Comparison of ENCODE assay signal across 9 cellular contexts in the genomic region with DNA sequence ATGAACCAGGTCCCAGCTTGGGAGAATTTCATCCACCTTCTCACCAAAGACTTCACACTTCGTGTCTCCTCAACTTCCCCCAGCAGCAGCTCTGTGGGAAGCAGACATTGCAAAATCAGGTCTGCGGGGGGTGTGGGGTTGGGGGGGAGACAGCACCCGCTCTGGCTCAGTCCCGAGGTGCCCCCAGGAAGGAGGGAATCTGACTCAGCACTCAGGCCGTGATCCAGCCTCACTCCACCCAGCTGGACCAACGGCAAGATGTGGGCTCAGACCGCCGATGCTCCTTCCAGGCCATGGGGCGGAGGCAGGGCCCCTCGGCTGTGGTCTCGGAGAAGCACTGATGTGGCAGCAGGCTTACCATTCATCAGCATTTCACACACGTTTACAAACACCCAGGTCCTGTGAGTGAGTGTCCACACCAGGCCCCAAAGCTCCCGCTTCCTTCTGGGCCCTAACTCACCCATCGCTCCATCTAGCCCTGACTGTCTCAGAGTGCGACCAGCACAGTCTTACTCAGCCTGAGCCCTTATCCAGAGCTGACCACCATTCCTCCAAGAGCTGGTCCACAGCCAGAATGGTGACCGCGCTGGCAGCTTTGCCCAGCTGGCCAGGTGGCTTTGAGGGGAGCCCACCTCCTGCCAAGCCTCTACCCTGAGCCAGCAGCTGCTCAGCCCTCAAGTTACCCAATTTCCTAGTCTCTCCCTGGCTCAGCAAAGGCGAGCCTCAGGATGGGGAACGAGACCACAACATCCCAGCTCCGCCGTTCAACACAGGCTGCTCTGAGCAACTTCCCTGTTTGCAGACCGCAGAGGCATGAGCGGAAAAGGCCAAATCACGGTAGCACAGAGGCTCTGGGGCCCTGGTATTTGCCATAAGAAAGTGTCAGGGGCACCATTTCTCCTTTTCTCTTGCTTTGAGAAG. TPM values are rescaled to one million over a fixed set of nuclear protein-coding genes. Genes with fewer than 3 reads are reported as not detected.
DNase-seq lines count a peak whose midpoint lies in the region; ATAC-seq, FAIRE-seq and TF ChIP-seq lines count a peak whose summit lies in the region.
"Had no signal": no experiment of that assay in that cellular context is flagged by ENCODE, and none has a peak within 500 bp of the region (broad histone marks: within the 10 kb centered on the region; RNA-seq: fewer than 3 reads in every experiment).

No MANE protein-coding gene starts in this region.

- H3K4me1 ChIP-seq in endothelial cell of umbilical vein (ENCODE audit: control insufficient read depth, extremely low read depth, insufficient read depth, low read length) (peaks cover 39% of the 10 kb centered on the region), mucosa of rectum (ENCODE audit: control insufficient read depth in 2 of 2, insufficient read depth in 2 of 2, low read length in 2 of 2) (peaks cover 0 to 2% of the 10 kb centered on the region in 2 donors)
- H3K4me1 ChIP-seq: BE2C had no signal

- POLR2A ChIA-PET in endothelial cell of umbilical vein (lab: Charles Lee): interaction anchor here (0.5 to 1.2 kb wide), 2 partner anchors 13 to 84 kb away, joined by 3 to 16 read pairs; no protein-coding TSS in a partner anchor

- H3K36me3 Mint-ChIP-seq in activated T-helper 17 cell treated with anti-CD3 and anti-CD28 coated beads, Interleukin-2, amount 50 U/mL, for 72 hours (ENCODE audit: low read depth): no peaks in the 10 kb centered on the region

- H3K36me3 ChIP-seq in endothelial cell of umbilical vein (ENCODE audit: control insufficient read depth in 2 of 2, extremely low read depth in 1 of 2, insufficient read depth in 2 of 2, low read length in 2 of 2) (peaks cover 4 to 17% of the 10 kb centered on the region in 2 experiments), mucosa of rectum (ENCODE audit: control insufficient read depth in 2 of 2, insufficient read depth in 2 of 2, low read length in 2 of 2) (peaks cover under 1 to 2% of the 10 kb centered on the region in 2 donors)
- H3K36me3 ChIP-seq: BE2C had no signal

- CTCF ChIA-PET in endothelial cell of umbilical vein (lab: Charles Lee): interaction anchor here (0.9 to 2.4 kb wide), 3 partner anchors 13 to 34 kb away, joined by 3 to 8 read pairs (median 4); no protein-coding TSS in a partner anchor

- no peaks in the 10 kb centered on the region for H3K9me1 ChIP-seq in endothelial cell of umbilical vein (replicated peaks; ENCODE audit: control insufficient read depth, extremely low read depth, insufficient read depth, low read length)

- H3K79me2 ChIP-seq in endothelial cell of umbilical vein (ENCODE audit: control insufficient read depth, insufficient read depth, low read length): peaks cover 62% of the 10 kb centered on the region

- no peak overlapping the region for H2AFZ ChIP-seq in endothelial cell of umbilical vein (ENCODE audit: low read depth, low read length)

- TF ChIP-seq CTCF in endothelial cell of umbilical vein (IDR thresholded peaks at IDR 0.05; ENCODE audit: extremely low read depth in 1 of 2, insufficient read depth in 1 of 2, low read depth in 1 of 2, low read length in 2 of 2): no peak

- BruUV-seq in endothelial cell of umbilical vein (replicated peaks; lab: Mats Ljungman, UMichigan): no TSS peak

- H3K27me3 ChIP-seq in endothelial cell of umbilical vein (ENCODE audit: control insufficient read depth in 2 of 2, insufficient read depth in 2 of 2, low read length in 2 of 2) (no peaks in the 10 kb centered on the region), mucosa of rectum (ENCODE audit: control insufficient read depth in 2 of 2, insufficient read depth in 2 of 2, low read length in 2 of 2) (no peaks in the 10 kb centered on the region)
- H3K27me3 ChIP-seq: BE2C had no signal

- H4K20me1 ChIP-seq in endothelial cell of umbilical vein (replicated peaks; ENCODE audit: control insufficient read depth, extremely low read depth, insufficient read depth, low read length): no peaks in the 10 kb centered on the region

- H3K27ac ChIP-seq in endothelial cell of umbilical vein (ENCODE audit: insufficient read depth, low read depth, low read length) (no peak overlapping the region), mucosa of rectum (ENCODE audit: low read depth in 2 of 2, low read length in 2 of 2) (peak overlapping the region; percentile 51 to 70)

- no peaks in the 10 kb centered on the region for H3K4me1 Mint-ChIP-seq in activated T-helper 17 cell treated with anti-CD3 and anti-CD28 coated beads, Interleukin-2, amount 50 U/mL, for 72 hours

- no peaks in the 10 kb centered on the region for H3K9me3 Mint-ChIP-seq in activated T-helper 17 cell treated with anti-CD3 and anti-CD28 coated beads, Interleukin-2, amount 50 U/mL, for 72 hours

- no peak for TF ChIP-seq POLR2A in endothelial cell of umbilical vein (IDR thresholded peaks at IDR 0.05; ENCODE audit: low read depth, low read length)

- no peak overlapping the region for H3K4me2 ChIP-seq in endothelial cell of umbilical vein (ENCODE audit: insufficient read depth, low read length)

- no peak overlapping the region for H3K4me3 ChIP-seq in endothelial cell of umbilical vein (replicated peaks in 1 of 3; ENCODE audit: insufficient read depth in 1 of 3, low read depth in 1 of 3, low read length in 3 of 3)
- no peak overlapping the region for H3K4me3 ChIP-seq in mucosa of rectum (ENCODE audit: low read length in 2 of 2)

- H3K27me3 Mint-ChIP-seq in activated T-helper 17 cell treated with anti-CD3 and anti-CD28 coated beads, Interleukin-2, amount 50 U/mL, for 72 hours: no peaks in the 10 kb centered on the region

- DNase-seq in AG20443 (ENCODE audit: low spot score) (peak; percentile 83), NOMO-1 treated with dmso at 0.1 percent for 144 hours (lab: John Stamatoyannopoulos, UW; ENCODE audit: unreplicated experiment) (peak; percentile 90), endothelial cell of umbilical vein (ENCODE audit: low read depth, low spot score) (no peak), HTR-8/SVneo (ENCODE audit: insufficient read length, low spot score) (no peak), RPMI8226 (no peak), DMS79 (lab: John Stamatoyannopoulos, UW) (no peak)
- DNase-seq: BE2C had no signal

- FAIRE-seq in endothelial cell of umbilical vein (lab: Jason Lieb, UNC): peak; percentile 12
- no peak for FAIRE-seq in HTR-8/SVneo (lab: Jason Lieb, UNC)

- intact Hi-C loops in endothelial cell of umbilical vein (cut with micrococcal nuclease): loop anchor here (5.0 kb wide), 1 partner anchor 41 kb away; the partner anchor contains the start of gene NISCH

- no peak for ATAC-seq in activated T-helper 17 cell treated with anti-CD3 and anti-CD28 coated beads, Interleukin-2, amount 50 U/mL, for 72 hours (replicated peaks)

- no peak overlapping the region for H3K9ac ChIP-seq in endothelial cell of umbilical vein (replicated peaks; ENCODE audit: extremely low read depth, insufficient read depth, low read length)
- no peak overlapping the region for H3K9ac ChIP-seq in mucosa of rectum (ENCODE audit: low read depth in 1 of 2, low read length in 2 of 2)

- no peak overlapping the region for H3K4me3 Mint-ChIP-seq in activated T-helper 17 cell treated with anti-CD3 and anti-CD28 coated beads, Interleukin-2, amount 50 U/mL, for 72 hours

- H3K27ac Mint-ChIP-seq in activated T-helper 17 cell treated with anti-CD3 and anti-CD28 coated beads, Interleukin-2, amount 50 U/mL, for 72 hours: no peak overlapping the region

- dilution Hi-C loops in endothelial cell of umbilical vein (cut with MboI; ENCODE audit: extremely low pct_ligation_motif_present, low sequenced_read_pairs): no loop called here

- no peaks in the 10 kb centered on the region for H3K9me3 ChIP-seq in endothelial cell of umbilical vein (replicated peaks; ENCODE audit: control insufficient read depth, insufficient read depth, low read length)
- H3K9me3 ChIP-seq in mucosa of rectum (ENCODE audit: control insufficient read depth in 2 of 2, low read length in 2 of 2): no peaks in the 10 kb centered on the region
- H3K9me3 ChIP-seq: BE2C had no signal

RNA-seq across cellular contexts. Expression of gene STAB1, which starts 3.3 kb away (rescaled TPM):
- 340 and 369 TPM in 2 replicates for total RNA-seq in endothelial cell of umbilical vein
- 369 and 413 TPM in 2 replicates for polyA plus RNA-seq in endothelial cell of umbilical vein
- 195 and 214 TPM in 2 replicates for polyA plus RNA-seq in endothelial cell of umbilical vein (2011; cell fraction: cytosol; rRNA removed)
- 2,566 and 2,674 TPM in 2 replicates for polyA plus RNA-seq in endothelial cell of umbilical vein (2011; cell fraction: nucleus; rRNA removed)
- 262 and 312 TPM in 2 replicates for polyA plus RNA-seq in endothelial cell of umbilical vein (2012)
- polyA minus RNA-seq in endothelial cell of umbilical vein: 291 and 381 TPM in 2 replicates
- polyA minus RNA-seq in endothelial cell of umbilical vein (2011; cell fraction: cytosol; rRNA and poly(A)+ RNA removed): not detected
- polyA minus RNA-seq in endothelial cell of umbilical vein (2011; cell fraction: nucleus; rRNA and poly(A)+ RNA removed): 622 and 778 TPM in 2 replicates
- total RNA-seq in activated T-helper 17 cell treated with anti-CD3 and anti-CD28 coated beads, Interleukin-2, amount 50 U/mL, for 72 hours: under 1 TPM; 0.19 to 0.26 TPM

RNA-seq across cellular contexts. Expression of gene NT5DC2, which starts 35.3 kb away (rescaled TPM):
- total RNA-seq in endothelial cell of umbilical vein: 298 and 327 TPM in 2 replicates
- 402 and 516 TPM in 2 replicates for polyA plus RNA-seq in endothelial cell of umbilical vein
- 255 and 292 TPM in 2 replicates for polyA plus RNA-seq in endothelial cell of umbilical vein (2011; cell fraction: cytosol; rRNA removed)
- 357 and 428 TPM in 2 replicates for polyA plus RNA-seq in endothelial cell of umbilical vein (2011; cell fraction: nucleus; rRNA removed)
- polyA plus RNA-seq in endothelial cell of umbilical vein (2012): 145 and 210 TPM in 2 replicates
- 347 and 373 TPM in 2 replicates for polyA minus RNA-seq in endothelial cell of umbilical vein
- 52.0 TPM for polyA minus RNA-seq in endothelial cell of umbilical vein (2011; cell fraction: cytosol; rRNA and poly(A)+ RNA removed)
- polyA minus RNA-seq in endothelial cell of umbilical vein (2011; cell fraction: nucleus; rRNA and poly(A)+ RNA removed): 114 and 115 TPM in 2 replicates
- total RNA-seq in activated T-helper 17 cell treated with anti-CD3 and anti-CD28 coated beads, Interleukin-2, amount 50 U/mL, for 72 hours: 10 to 100 TPM; 23.3 to 54.7 TPM

RNA-seq across cellular contexts. Expression of gene UQCC5, which starts 38.0 kb away (rescaled TPM):
- total RNA-seq in endothelial cell of umbilical vein: 22.6 and 34.6 TPM in 2 replicates
- polyA plus RNA-seq in endothelial cell of umbilical vein: 9.9 and 28.2 TPM in 2 replicates
- 28.9 and 42.1 TPM in 2 replicates for polyA plus RNA-seq in endothelial cell of umbilical vein (2011; cell fraction: cytosol; rRNA removed)
- polyA plus RNA-seq in endothelial cell of umbilical vein (2011; cell fraction: nucleus; rRNA removed): 2.6 and 33.3 TPM in 2 replicates
- polyA plus RNA-seq in endothelial cell of umbilical vein (2012): 45.1 and 51.6 TPM in 2 replicates
- polyA minus RNA-seq in endothelial cell of umbilical vein: 7.4 and 8.1 TPM in 2 replicates
- polyA minus RNA-seq in endothelial cell of umbilical vein (2011; cell fraction: cytosol; rRNA and poly(A)+ RNA removed): 15.5 TPM
- polyA minus RNA-seq in endothelial cell of umbilical vein (2011; cell fraction: nucleus; rRNA and poly(A)+ RNA removed): 5.8 and 6.4 TPM in 2 replicates
- 10 to 100 TPM in 1 of 2 donors, 1 to 10 TPM in 1; 7.9 to 12.0 TPM for total RNA-seq in activated T-helper 17 cell treated with anti-CD3 and anti-CD28 coated beads, Interleukin-2, amount 50 U/mL, for 72 hours

RNA-seq across cellular contexts. Expression of gene NISCH, which starts 43.0 kb away (rescaled TPM):
- 153 and 156 TPM in 2 replicates for total RNA-seq in endothelial cell of umbilical vein
- polyA plus RNA-seq in endothelial cell of umbilical vein: 178 and 196 TPM in 2 replicates
- 62.7 and 82.4 TPM in 2 replicates for polyA plus RNA-seq in endothelial cell of umbilical vein (2011; cell fraction: cytosol; rRNA removed)
- 1,069 and 1,072 TPM in 2 replicates for polyA plus RNA-seq in endothelial cell of umbilical vein (2011; cell fraction: nucleus; rRNA removed)
- 71.1 and 91.6 TPM in 2 replicates for polyA plus RNA-seq in endothelial cell of umbilical vein (2012)
- polyA minus RNA-seq in endothelial cell of umbilical vein: 199 and 229 TPM in 2 replicates
- polyA minus RNA-seq in endothelial cell of umbilical vein (2011; cell fraction: cytosol; rRNA and poly(A)+ RNA removed): 8.1 TPM
- polyA minus RNA-seq in endothelial cell of umbilical vein (2011; cell fraction: nucleus; rRNA and poly(A)+ RNA removed): 243 and 248 TPM in 2 replicates
- total RNA-seq in activated T-helper 17 cell treated with anti-CD3 and anti-CD28 coated beads, Interleukin-2, amount 50 U/mL, for 72 hours: 100 to 1,000 TPM in 1 of 2 donors, 10 to 100 TPM in 1; 75.2 to 123 TPM

RNA-seq across cellular contexts. Expression of gene TNNC1, which starts 44.6 kb away (rescaled TPM):
- total RNA-seq in endothelial cell of umbilical vein: not detected in 2 replicates
- polyA plus RNA-seq in endothelial cell of umbilical vein: 0.12 TPM in 1 of 2 replicates, not detected in the other
- polyA plus RNA-seq in endothelial cell of umbilical vein (2011; cell fraction: cytosol; rRNA removed): 0.18 TPM in 2 replicates
- not detected in 2 replicates for polyA plus RNA-seq in endothelial cell of umbilical vein (2011; cell fraction: nucleus; rRNA removed)
- polyA plus RNA-seq in endothelial cell of umbilical vein (2012): not detected in 2 replicates
- polyA minus RNA-seq in endothelial cell of umbilical vein: not detected in 2 replicates
- 3.5 TPM for polyA minus RNA-seq in endothelial cell of umbilical vein (2011; cell fraction: cytosol; rRNA and poly(A)+ RNA removed)
- not detected in 2 replicates for polyA minus RNA-seq in endothelial cell of umbilical vein (2011; cell fraction: nucleus; rRNA and poly(A)+ RNA removed)
- total RNA-seq in activated T-helper 17 cell treated with anti-CD3 and anti-CD28 coated beads, Interleukin-2, amount 50 U/mL, for 72 hours: 1 to 10 TPM; 2.0 to 6.5 TPM

Comparison
In these comparisons a context has a peak if more than half of its experiments do, and no peak if none do; other contexts are left out.
1. DNase-seq: peak in AG20443 (single experiment) and NOMO-1 treated with dmso at 0.1 percent for 144 hours (single experiment); none in endothelial cell of umbilical vein (single experiment), HTR-8/SVneo (single experiment), RPMI8226 (single experiment) and DMS79 (single experiment).
2. RNA of gene STAB1, which starts 3.3 kb away (total RNA-seq): 340 to 369 TPM in endothelial cell of umbilical vein; 0.19 to 0.26 TPM in activated T-helper 17 cell treated with anti-CD3 and anti-CD28 coated beads, Interleukin-2, amount 50 U/mL, for 72 hours; every median in the first group is over 100 times any median in the second.